In the genomic region with DNA sequence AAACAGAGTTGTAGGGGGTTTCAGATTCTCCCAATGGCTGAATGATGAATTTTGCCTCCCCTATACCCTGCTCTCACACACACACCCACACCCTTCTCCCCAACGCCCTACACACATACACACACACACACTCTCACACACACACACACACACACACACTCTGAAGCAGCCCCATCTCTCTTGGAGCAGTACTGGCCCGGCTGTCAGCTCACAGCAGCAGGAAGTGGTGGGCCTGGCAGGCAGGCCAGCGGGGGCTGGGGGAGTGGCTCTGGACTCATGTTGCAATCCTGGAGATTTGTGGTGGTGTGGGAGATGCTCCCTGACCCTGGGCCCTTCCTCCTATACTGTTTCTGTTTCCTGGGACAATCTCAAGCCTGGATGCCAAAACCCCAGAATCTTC, we compare ENCODE assay signal across 8 cellular contexts. TPM values are rescaled to one million over a fixed set of nuclear protein-coding genes. Genes with fewer than 3 reads are reported as not detected.
DNase-seq lines count a peak whose midpoint lies in the region; ATAC-seq, FAIRE-seq and TF ChIP-seq lines count a peak whose summit lies in the region.

No MANE protein-coding gene starts in this region.

- no peaks in the 10 kb centered on the region for H3K9me3 Mint-ChIP-seq in CD8-positive, alpha-beta T cell
- no peaks in the 10 kb centered on the region for H3K9me3 Mint-ChIP-seq in astrocyte (ENCODE audit: unreplicated experiment)

- POLR2A ChIA-PET in CD8-positive, alpha-beta T cell (lab: Charles Lee), result interaction anchor here (0.7 kb wide), 1 partner anchor 139 kb away, joined by 3 read pairs; no protein-coding TSS in a partner anchor

- no peak overlapping the region for H2AFZ ChIP-seq in Loucy (ENCODE audit: low read length)
- H2AFZ ChIP-seq in astrocyte (ENCODE audit: low read depth, low read length), result no peak overlapping the region

- H3K9ac ChIP-seq in Loucy (ENCODE audit: low read depth, low read length, poor library complexity, severe bottlenecking), result peak overlapping the region; percentile 84
- peak overlapping the region; percentile 54 for H3K9ac ChIP-seq in astrocyte (ENCODE audit: low read length)

- peak overlapping the region; percentile 91 for H3K27ac Mint-ChIP-seq in CD8-positive, alpha-beta T cell
- H3K27ac Mint-ChIP-seq in astrocyte (ENCODE audit: unreplicated experiment), result no peak overlapping the region

- H3K27me3 Mint-ChIP-seq in CD8-positive, alpha-beta T cell (ENCODE audit: low read depth), result no peaks in the 10 kb centered on the region
- H3K27me3 Mint-ChIP-seq in astrocyte (ENCODE audit: low read depth, unreplicated experiment), result peaks cover 6% of the 10 kb centered on the region

- no peaks in the 10 kb centered on the region for H3K9me2 ChIP-seq in Loucy (replicated peaks; ENCODE audit: low read depth, low read length)

- intact Hi-C loops in CD8-positive, alpha-beta T cell (cut with DNase I, micrococcal nuclease), result no loop called here

- peak overlapping the region; percentile 94 for H3K4me2 ChIP-seq in Loucy (ENCODE audit: low read depth, low read length, poor library complexity, severe bottlenecking)
- H3K4me2 ChIP-seq in astrocyte (ENCODE audit: low read length), result peak overlapping the region; percentile 85

- peaks cover 58% of the 10 kb centered on the region for H3K4me1 Mint-ChIP-seq in CD8-positive, alpha-beta T cell (ENCODE audit: low read depth)
- peaks cover 29% of the 10 kb centered on the region for H3K4me1 Mint-ChIP-seq in astrocyte (ENCODE audit: low read depth, unreplicated experiment)

- H3F3A ChIP-seq in Loucy (ENCODE audit: low read depth), result no peaks in the 10 kb centered on the region

- peaks cover 55% of the 10 kb centered on the region for H3K36me3 Mint-ChIP-seq in CD8-positive, alpha-beta T cell
- peaks cover 25% of the 10 kb centered on the region for H3K36me3 Mint-ChIP-seq in astrocyte (ENCODE audit: low read depth, unreplicated experiment)

- H3K9me3 ChIP-seq in CD8-positive, alpha-beta T cell (ENCODE audit: low read length), result no peaks in the 10 kb centered on the region
- H3K9me3 ChIP-seq in Loucy (ENCODE audit: insufficient read depth, low read depth, low read length) (no peaks in the 10 kb centered on the region), astrocyte (ENCODE audit: insufficient read depth, low read depth, low read length) (no peaks in the 10 kb centered on the region), WERI-Rb-1 (ENCODE audit: severe bottlenecking) (no peaks in the 10 kb centered on the region)

- H3K27me3 ChIP-seq in CD8-positive, alpha-beta T cell (ENCODE audit: insufficient read depth, low read length), result no peaks in the 10 kb centered on the region
- no peaks in the 10 kb centered on the region for H3K27me3 ChIP-seq in Loucy (ENCODE audit: insufficient read depth, low read length, poor library complexity, severe bottlenecking)
- H3K27me3 ChIP-seq in astrocyte (ENCODE audit: insufficient read depth, low read length), result no peaks in the 10 kb centered on the region
- H3K27me3 ChIP-seq in WERI-Rb-1 (ENCODE audit: insufficient read depth, low read depth, severe bottlenecking), result no peaks in the 10 kb centered on the region

- H3K27ac ChIP-seq in CD8-positive, alpha-beta T cell (ENCODE audit: low read depth, low read length), result peak overlapping the region; percentile 31
- H3K27ac ChIP-seq in astrocyte (ENCODE audit: low read depth, low read length) (peak overlapping the region; percentile 39), WERI-Rb-1 (no peak overlapping the region)

- H3K79me2 ChIP-seq in Loucy (ENCODE audit: insufficient read depth, low read length) (peaks cover 33% of the 10 kb centered on the region), astrocyte (ENCODE audit: insufficient read depth, low read length) (peaks cover 7% of the 10 kb centered on the region)

- H3K4me3 ChIP-seq in CD8-positive, alpha-beta T cell (ENCODE audit: low read depth, low read length), result peak overlapping the region; percentile 89
- H3K4me3 ChIP-seq in Loucy (ENCODE audit: low read length, poor library complexity, severe bottlenecking), result peak overlapping the region; percentile 89
- H3K4me3 ChIP-seq in astrocyte (ENCODE audit: insufficient read depth, low read depth, low read length), result peak overlapping the region; percentile 40
- no peak overlapping the region for H3K4me3 ChIP-seq in WERI-Rb-1 (ENCODE audit: low read depth, low read length)

- H3K4me3 Mint-ChIP-seq in CD8-positive, alpha-beta T cell, result peak overlapping the region; percentile 91
- H3K4me3 Mint-ChIP-seq in astrocyte (ENCODE audit: unreplicated experiment), result peak overlapping the region; percentile 60

- ATAC-seq in CD8-positive, alpha-beta T cell, result peak; percentile 13
- ATAC-seq in GM18907 (IDR thresholded peaks at IDR 0.05; ENCODE audit: unreplicated experiment), result no peak

- H3K36me3 ChIP-seq in CD8-positive, alpha-beta T cell (ENCODE audit: insufficient read depth, low read length), result peaks cover 24% of the 10 kb centered on the region
- H3K36me3 ChIP-seq in Loucy (ENCODE audit: insufficient read depth, low read length) (peaks cover 31% of the 10 kb centered on the region; the same call in 1 of the 2 replicates), astrocyte (ENCODE audit: insufficient read depth, low read length) (peaks cover 2% of the 10 kb centered on the region), WERI-Rb-1 (no peaks in the 10 kb centered on the region)

- H4K20me1 ChIP-seq in Loucy (ENCODE audit: insufficient read depth, low read length, poor library complexity, severe bottlenecking) (peaks cover 16% of the 10 kb centered on the region), astrocyte (ENCODE audit: insufficient read depth, low read length) (peaks cover 13% of the 10 kb centered on the region)

- CTCF ChIA-PET in CD8-positive, alpha-beta T cell (lab: Charles Lee), result interaction anchor here (1.3 to 5.3 kb wide), 2 partner anchors 11 to 79 kb away, joined by 3 to 50 read pairs; no protein-coding TSS in a partner anchor

- TF ChIP-seq CTCF in CD8-positive, alpha-beta T cell (IDR thresholded peaks at IDR 0.05), result no peak
- no peak for TF ChIP-seq CTCF in Loucy (conservative IDR thresholded peaks at IDR 0.05; ENCODE audit: low read length)
- no peak for TF ChIP-seq CTCF in astrocyte (IDR thresholded peaks at IDR 0.05; ENCODE audit: insufficient read depth, low read depth, low read length)
- no peak for TF ChIP-seq CTCF in WERI-Rb-1 (IDR thresholded peaks at IDR 0.05; ENCODE audit: low read depth, low read length)

- peaks cover 51% of the 10 kb centered on the region for H3K4me1 ChIP-seq in CD8-positive, alpha-beta T cell (ENCODE audit: insufficient read depth, low read length)
- H3K4me1 ChIP-seq in Loucy (ENCODE audit: insufficient read depth, low read length, poor library complexity, severe bottlenecking) (peaks cover 50% of the 10 kb centered on the region), astrocyte (ENCODE audit: insufficient read depth, low read length) (peaks cover 38% of the 10 kb centered on the region)

- DNase-seq in CD8-positive, alpha-beta T cell, result peak in 4 of 7 experiments; percentile 33 to 57 (median 37)
- peak; percentile 82 for DNase-seq in astrocyte (ENCODE audit: low read depth)
- DNase-seq in myocyte (ENCODE audit: low read depth), result peak; percentile 70
- no peak for DNase-seq in WERI-Rb-1
- no peak for DNase-seq in T-helper 9 cell
- no peak for DNase-seq in activated CD4-positive, CD25-positive, alpha-beta regulatory T cell (lab: John Stamatoyannopoulos, UW)

- no peak for FAIRE-seq in astrocyte (lab: Jason Lieb, UNC)

RNA-seq across cellular contexts. Expression of a gene that starts 2.2 kb away (rescaled TPM):
- total RNA-seq in CD8-positive, alpha-beta T cell, result 10 to 100 TPM; 24.6 to 25.2 TPM
- total RNA-seq in astrocyte (15.5 and 17.0 TPM in 2 replicates), myocyte (3.9 and 10.0 TPM in 2 replicates)
- polyA plus RNA-seq in myocyte (2012), result 4.3 TPM

RNA-seq across cellular contexts. Expression of a gene that starts 34.9 kb away (rescaled TPM):
- total RNA-seq in CD8-positive, alpha-beta T cell, result 100 to 1,000 TPM; 209 to 213 TPM
- total RNA-seq in astrocyte (0.43 and 0.53 TPM in 2 replicates), myocyte (0.11 and 0.16 TPM in 2 replicates)
- polyA plus RNA-seq in myocyte (2012), result 0.37 TPM

Comparison
In these comparisons a context has a peak if more than half of its experiments do, and no peak if none do; other contexts are left out.
1. DNase-seq: peak in CD8-positive, alpha-beta T cell (4 of 7), astrocyte (single experiment) and myocyte (single experiment); none in WERI-Rb-1 (single experiment), T-helper 9 cell (single experiment) and activated CD4-positive, CD25-positive, alpha-beta regulatory T cell (0 of 4).
2. RNA of a gene that starts 34.9 kb away (total RNA-seq): 209 to 213 TPM in CD8-positive, alpha-beta T cell; 0.43 to 0.53 TPM in astrocyte and 0.11 to 0.16 TPM in myocyte; every median in the first group is over 100 times any median in the second.